13 cellular contexts compared by ENCODE assay signal in the genomic region with DNA sequence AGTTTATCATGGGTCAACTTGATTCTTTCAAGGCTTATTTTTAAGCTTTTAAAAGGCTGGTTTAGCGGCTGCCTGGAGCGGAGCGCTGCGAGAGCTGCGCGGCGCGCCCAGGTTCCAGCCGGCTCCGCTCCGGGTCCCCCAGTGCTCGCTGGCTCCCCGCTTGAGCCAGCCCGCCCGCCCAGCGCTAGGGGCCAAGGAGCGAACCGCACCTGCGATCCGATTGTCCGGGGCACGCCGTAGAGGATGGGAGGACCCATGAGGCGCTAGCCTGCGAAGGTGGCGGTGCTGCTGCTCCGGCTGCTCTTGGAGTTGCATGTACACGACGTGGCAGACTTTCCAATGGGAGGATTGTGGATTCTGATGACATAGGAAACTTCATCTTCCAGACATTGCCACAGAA. TPM values are rescaled to one million over a fixed set of nuclear protein-coding genes. Genes with fewer than 3 reads are reported as not detected.
DNase-seq lines count a peak whose midpoint lies in the region; ATAC-seq and TF ChIP-seq lines count a peak whose summit lies in the region.
"Had no signal": no experiment of that assay in that cellular context is flagged by ENCODE, and none has a peak within 500 bp of the region (broad histone marks: within the 10 kb centered on the region; RNA-seq: fewer than 3 reads in every experiment).

No MANE protein-coding gene starts in this region.

- intact Hi-C loops in activated CD4-positive, alpha-beta T cell treated with anti-CD3 and anti-CD28 coated beads, Interleukin-2, amount 10 ng/mL, durations not matched to agents 24 days and 14 days (cut with micrococcal nuclease), result no loop called here

- H3K9me3 Mint-ChIP-seq in mesothelial cell of epicardium, result peaks cover 6% of the 10 kb centered on the region
- H3K9me3 Mint-ChIP-seq in activated CD4-positive, alpha-beta T cell treated with anti-CD3 and anti-CD28 coated beads, Interleukin-2, amount 10 ng/mL, durations not matched to agents 24 days and 14 days, result peaks cover 1% of the 10 kb centered on the region

- no peak for TF ChIP-seq CTCF in AG09309 (IDR thresholded peaks at IDR 0.05; ENCODE audit: control insufficient read depth, insufficient read depth, low read depth, low read length, missing control alignments)
- no peak for TF ChIP-seq CTCF in fibroblast of mammary gland (conservative IDR thresholded peaks at IDR 0.05; ENCODE audit: control insufficient read depth, insufficient read depth, low read depth, low read length)
- TF ChIP-seq CTCF in mesothelial cell of epicardium (IDR thresholded peaks at IDR 0.05; ENCODE audit: unreplicated experiment), result no peak

- H3K27me3 Mint-ChIP-seq in mesothelial cell of epicardium (ENCODE audit: low read depth), result peaks cover 49% of the 10 kb centered on the region
- peaks cover 4% of the 10 kb centered on the region for H3K27me3 Mint-ChIP-seq in activated CD4-positive, alpha-beta T cell treated with anti-CD3 and anti-CD28 coated beads, Interleukin-2, amount 10 ng/mL, durations not matched to agents 24 days and 14 days

- H3K4me3 ChIP-seq in AG09309 (ENCODE audit: control insufficient read depth, low read depth, low read length) (peak overlapping the region; percentile 1; the same call in 1 of the 2 replicates), fibroblast of mammary gland (ENCODE audit: control insufficient read depth, low read depth, low read length) (no peak overlapping the region)
- H3K4me3 ChIP-seq: prostate gland had no signal

- H3K27ac Mint-ChIP-seq in mesothelial cell of epicardium, result no peak overlapping the region
- no peak overlapping the region for H3K27ac Mint-ChIP-seq in activated CD4-positive, alpha-beta T cell treated with anti-CD3 and anti-CD28 coated beads, Interleukin-2, amount 10 ng/mL, durations not matched to agents 24 days and 14 days
- H3K27ac Mint-ChIP-seq: activated CD8-positive, alpha-beta T cell treated with anti-CD3 and anti-CD28 coated beads, Interleukin-2, amount 10 ng/mL, durations not matched to agents 7 days and 5 days; activated naive CD8-positive, alpha-beta T cell treated with anti-CD3 and anti-CD28 coated beads, Interleukin-2, amount 10 ng/mL, durations not matched to agents 7 days and 5 days had no signal

- DNase-seq in AG09309 (ENCODE audit: low read depth) (no peak), NCI-H146 treated with DMSO at 0.1 percent for 48 hours (lab: John Stamatoyannopoulos, UW; ENCODE audit: unreplicated experiment) (peak; percentile 46), fibroblast of mammary gland (ENCODE audit: low read depth) (peak; percentile 6), mesothelial cell of epicardium (ENCODE audit: low spot score in 2 of 2, unreplicated experiment in 2 of 2) (peak in 1 of 2 experiments; percentile 47), NCI-H526 treated with DMSO at 0.1 percent for 48 hours (lab: John Stamatoyannopoulos, UW) (no peak), ACHN (no peak)
- DNase-seq in activated CD4-positive, alpha-beta T cell treated with anti-CD3 and anti-CD28 coated beads, Interleukin-2, amount 10 ng/mL, durations not matched to agents 24 days and 14 days, result no peak
- DNase-seq: activated CD8-positive, alpha-beta T cell treated with anti-CD3 and anti-CD28 coated beads, Interleukin-2, amount 10 ng/mL, durations not matched to agents 7 days and 5 days; activated naive CD8-positive, alpha-beta T cell treated with anti-CD3 and anti-CD28 coated beads, Interleukin-2, amount 10 ng/mL, durations not matched to agents 7 days and 5 days; NCI-H2029; SHP77 treated with DMSO at 0.1 percent for 48 hours had no signal

- H3K4me1 Mint-ChIP-seq in mesothelial cell of epicardium, result peaks cover 2% of the 10 kb centered on the region
- no peaks in the 10 kb centered on the region for H3K4me1 Mint-ChIP-seq in activated CD4-positive, alpha-beta T cell treated with anti-CD3 and anti-CD28 coated beads, Interleukin-2, amount 10 ng/mL, durations not matched to agents 24 days and 14 days
- H3K4me1 Mint-ChIP-seq: activated naive CD8-positive, alpha-beta T cell treated with anti-CD3 and anti-CD28 coated beads, Interleukin-2, amount 10 ng/mL, durations not matched to agents 7 days and 5 days had no signal

- peak overlapping the region; percentile 71 for H3K4me3 Mint-ChIP-seq in mesothelial cell of epicardium
- no peak overlapping the region for H3K4me3 Mint-ChIP-seq in activated CD4-positive, alpha-beta T cell treated with anti-CD3 and anti-CD28 coated beads, Interleukin-2, amount 10 ng/mL, durations not matched to agents 24 days and 14 days
- H3K4me3 Mint-ChIP-seq: activated CD8-positive, alpha-beta T cell treated with anti-CD3 and anti-CD28 coated beads, Interleukin-2, amount 10 ng/mL, durations not matched to agents 7 days and 5 days; activated naive CD8-positive, alpha-beta T cell treated with anti-CD3 and anti-CD28 coated beads, Interleukin-2, amount 10 ng/mL, durations not matched to agents 7 days and 5 days had no signal

- in situ Hi-C loops in ACHN (cut with HindIII; ENCODE audit: low pct_ligation_motif_present, low pct_unique_long_range_greater_than_20kb, low sequenced_read_pairs), result no loop called here

- ATAC-seq in HG03139 (IDR thresholded peaks at IDR 0.05; ENCODE audit: unreplicated experiment), result no peak
- ATAC-seq: activated CD8-positive, alpha-beta T cell treated with anti-CD3 and anti-CD28 coated beads, Interleukin-2, amount 10 ng/mL, durations not matched to agents 7 days and 5 days had no signal

- no peaks in the 10 kb centered on the region for H3K36me3 Mint-ChIP-seq in mesothelial cell of epicardium
- no peaks in the 10 kb centered on the region for H3K36me3 Mint-ChIP-seq in activated CD4-positive, alpha-beta T cell treated with anti-CD3 and anti-CD28 coated beads, Interleukin-2, amount 10 ng/mL, durations not matched to agents 24 days and 14 days (ENCODE audit: low read depth)
- H3K36me3 Mint-ChIP-seq: activated naive CD8-positive, alpha-beta T cell treated with anti-CD3 and anti-CD28 coated beads, Interleukin-2, amount 10 ng/mL, durations not matched to agents 7 days and 5 days had no signal

RNA-seq across cellular contexts. Expression of a gene that starts 9.9 kb away (rescaled TPM):
- total RNA-seq in mesothelial cell of epicardium, result not detected in 3 replicates
- total RNA-seq in activated CD4-positive, alpha-beta T cell treated with anti-CD3 and anti-CD28 coated beads, Interleukin-2, amount 10 ng/mL, durations not matched to agents 24 days and 14 days, result not detected in 2 replicates
- total RNA-seq: activated CD8-positive, alpha-beta T cell treated with anti-CD3 and anti-CD28 coated beads, Interleukin-2, amount 10 ng/mL, durations not matched to agents 7 days and 5 days; activated naive CD8-positive, alpha-beta T cell treated with anti-CD3 and anti-CD28 coated beads, Interleukin-2, amount 10 ng/mL, durations not matched to agents 7 days and 5 days; prostate gland had no signal

RNA-seq across cellular contexts. Expression of a gene that starts 58.4 kb away (rescaled TPM):
- 0.45 TPM in 1 of 3 replicates, not detected in the others for total RNA-seq in mesothelial cell of epicardium
- total RNA-seq in activated CD4-positive, alpha-beta T cell treated with anti-CD3 and anti-CD28 coated beads, Interleukin-2, amount 10 ng/mL, durations not matched to agents 24 days and 14 days, result not detected in 2 replicates
- total RNA-seq: activated CD8-positive, alpha-beta T cell treated with anti-CD3 and anti-CD28 coated beads, Interleukin-2, amount 10 ng/mL, durations not matched to agents 7 days and 5 days; activated naive CD8-positive, alpha-beta T cell treated with anti-CD3 and anti-CD28 coated beads, Interleukin-2, amount 10 ng/mL, durations not matched to agents 7 days and 5 days; prostate gland had no signal

Comparison
In these comparisons a context has a peak if more than half of its experiments do, and no peak if none do; other contexts are left out.
1. DNase-seq: peak in NCI-H146 treated with DMSO at 0.1 percent for 48 hours (single experiment) and fibroblast of mammary gland (single experiment); none in AG09309 (single experiment), NCI-H526 treated with DMSO at 0.1 percent for 48 hours (single experiment), ACHN (single experiment) and activated CD4-positive, alpha-beta T cell treated with anti-CD3 and anti-CD28 coated beads, Interleukin-2, amount 10 ng/mL, durations not matched to agents 24 days and 14 days (single experiment).